14 cellular contexts compared by ENCODE assay signal in genomic region chr7:45435846-45436245, GRCh38.
DNase-seq lines count a peak whose midpoint lies in the region; ATAC-seq, FAIRE-seq and TF ChIP-seq lines count a peak whose summit lies in the region.
"Had no signal": no experiment of that assay in that cellular context is flagged by ENCODE, and none has a peak within 500 bp of the region (broad histone marks: within the 10 kb centered on the region; RNA-seq: fewer than 3 reads in every experiment).

No MANE protein-coding gene starts in this region.

- no peaks in the 10 kb centered on the region for H3K36me3 Mint-ChIP-seq in Calu3 (ENCODE audit: insufficient read depth, unreplicated experiment)
- H3K36me3 Mint-ChIP-seq: stimulated activated effector memory CD8-positive, alpha-beta T cell treated with anti-CD3 and anti-CD28 coated beads, Interleukin-12 subunit alpha, Interleukin-12 subunit beta, amount 100 ng/mL, for 72 hours had no signal

- H3K27ac ChIP-seq in testis: no peak overlapping the region
- H3K27ac ChIP-seq: parathyroid adenoma had no signal

- H3K9me3 Mint-ChIP-seq in Calu3 (ENCODE audit: low read depth, unreplicated experiment): peaks cover 3% of the 10 kb centered on the region
- H3K9me3 Mint-ChIP-seq: stimulated activated effector memory CD8-positive, alpha-beta T cell treated with anti-CD3 and anti-CD28 coated beads, Interleukin-12 subunit alpha, Interleukin-12 subunit beta, amount 100 ng/mL, for 72 hours had no signal

- no peak overlapping the region for H3K4me3 ChIP-seq in bronchial epithelial cell (ENCODE audit: low read depth, low read length)
- no peak overlapping the region for H3K4me3 ChIP-seq in H7 (ENCODE audit: insufficient read depth, low read depth, low read length)
- H3K4me3 ChIP-seq in testis: no peak overlapping the region

- no TSS peak for BruUV-seq in Calu3 (replicated peaks; lab: Mats Ljungman, UMichigan)

- intact Hi-C loops in Calu3 (cut with micrococcal nuclease; ENCODE audit: unreplicated experiment) (no loop called here), testis (cut with DNase I; ENCODE audit: low total_unique reads) (no loop called here)

- peaks cover 2% of the 10 kb centered on the region for H3K27me3 ChIP-seq in bronchial epithelial cell (ENCODE audit: control insufficient read depth, insufficient read depth, low read length)
- H3K27me3 ChIP-seq in H7 (ENCODE audit: control insufficient read depth, insufficient read depth, low read length): no peaks in the 10 kb centered on the region
- H3K27me3 ChIP-seq in testis: no peaks in the 10 kb centered on the region

- no peak overlapping the region for H3K27ac Mint-ChIP-seq in Calu3 (ENCODE audit: unreplicated experiment)
- H3K27ac Mint-ChIP-seq: activated CD4-positive, alpha-beta memory T cell treated with anti-CD3 and anti-CD28 coated beads, Interleukin-2, amount 10 ng/mL, durations not matched to agents 7 days and 5 days; stimulated activated effector memory CD8-positive, alpha-beta T cell treated with anti-CD3 and anti-CD28 coated beads, Interleukin-12 subunit alpha, Interleukin-12 subunit beta, amount 100 ng/mL, for 72 hours had no signal

- peak; percentile 35 for DNase-seq in Calu3
- peak; percentile 73 for DNase-seq in MV-4-11 (lab: John Stamatoyannopoulos, UW)
- DNase-seq in bronchial epithelial cell (ENCODE audit: low read depth): peak; percentile 92
- DNase-seq in myocyte (ENCODE audit: low read depth): peak; percentile 67
- DNase-seq in H7: no peak
- DNase-seq in DMS 273 (lab: John Stamatoyannopoulos, UW; ENCODE audit: unreplicated experiment): no peak
- DNase-seq in testis: no peak
- DNase-seq: activated CD4-positive, alpha-beta memory T cell treated with anti-CD3 and anti-CD28 coated beads, Interleukin-2, amount 10 ng/mL, durations not matched to agents 7 days and 5 days; activated naive CD4-positive, alpha-beta T cell; OCI-M1; stimulated activated CD4-positive, alpha-beta T cell treated with anti-CD3 and anti-CD28 coated beads, Interleukin-2, amount 100 ng/mL, for 24 hours had no signal

- no peak for ATAC-seq in GM21360 (IDR thresholded peaks at IDR 0.05; ENCODE audit: unreplicated experiment)
- ATAC-seq: stimulated activated effector memory CD8-positive, alpha-beta T cell treated with anti-CD3 and anti-CD28 coated beads, Interleukin-12 subunit alpha, Interleukin-12 subunit beta, amount 100 ng/mL, for 72 hours had no signal

- WGBS in testis, 2 donors: 89 to 92% methylated on average over 1 of the region's 1 CpG

- H3K27me3 Mint-ChIP-seq in Calu3 (ENCODE audit: unreplicated experiment): peaks cover 64% of the 10 kb centered on the region

- no peak overlapping the region for H3K4me3 Mint-ChIP-seq in Calu3 (ENCODE audit: low read depth, unreplicated experiment)
- H3K4me3 Mint-ChIP-seq: activated CD4-positive, alpha-beta memory T cell treated with anti-CD3 and anti-CD28 coated beads, Interleukin-2, amount 10 ng/mL, durations not matched to agents 7 days and 5 days; stimulated activated effector memory CD8-positive, alpha-beta T cell treated with anti-CD3 and anti-CD28 coated beads, Interleukin-12 subunit alpha, Interleukin-12 subunit beta, amount 100 ng/mL, for 72 hours had no signal

- peaks cover 11% of the 10 kb centered on the region for H3K4me1 Mint-ChIP-seq in Calu3 (ENCODE audit: low read depth, unreplicated experiment)
- H3K4me1 Mint-ChIP-seq: activated CD4-positive, alpha-beta memory T cell treated with anti-CD3 and anti-CD28 coated beads, Interleukin-2, amount 10 ng/mL, durations not matched to agents 7 days and 5 days; stimulated activated effector memory CD8-positive, alpha-beta T cell treated with anti-CD3 and anti-CD28 coated beads, Interleukin-12 subunit alpha, Interleukin-12 subunit beta, amount 100 ng/mL, for 72 hours had no signal

- TF ChIP-seq POLR2A in testis (IDR thresholded peaks at IDR 0.05): no peak

- CTCF ChIA-PET in Calu3 (lab: Charles Lee): no interaction called here

- no peak for FAIRE-seq in bronchial epithelial cell (lab: Jason Lieb, UNC)

- H3K9me3 ChIP-seq in testis: no peaks in the 10 kb centered on the region

- TF ChIP-seq CTCF in Calu3 (IDR thresholded peaks at IDR 0.05; ENCODE audit: unreplicated experiment) (no peak), bronchial epithelial cell (IDR thresholded peaks at IDR 0.05; ENCODE audit: insufficient read depth, low read length, severe bottlenecking) (no peak), testis (IDR thresholded peaks at IDR 0.05) (no peak)

- H3K4me1 ChIP-seq in testis: no peaks in the 10 kb centered on the region
- H3K4me1 ChIP-seq: parathyroid adenoma had no signal

- H3K36me3 ChIP-seq in bronchial epithelial cell (ENCODE audit: control insufficient read depth, insufficient read depth, low read length) (no peaks in the 10 kb centered on the region), H7 (replicated peaks; ENCODE audit: control insufficient read depth, insufficient read depth, low read length) (no peaks in the 10 kb centered on the region), testis (ENCODE audit: low read depth, missing control alignments) (no peaks in the 10 kb centered on the region)

Comparison
In these comparisons a context has a peak if more than half of its experiments do, and no peak if none do; other contexts are left out.
1. DNase-seq: peak in Calu3 (single experiment), MV-4-11 (single experiment), bronchial epithelial cell (single experiment) and myocyte (single experiment); none in H7 (single experiment), DMS 273 (single experiment) and testis (single experiment).